16 cellular contexts compared by ENCODE assay signal in genomic region chr10:125076121-125076825, GRCh38.
DNase-seq lines count a peak whose midpoint lies in the region; ATAC-seq and TF ChIP-seq lines count a peak whose summit lies in the region.
"Had no signal": no experiment of that assay in that cellular context is flagged by ENCODE, and none has a peak within 500 bp of the region (broad histone marks: within the 10 kb centered on the region; RNA-seq: fewer than 3 reads in every experiment).

No MANE protein-coding gene starts in this region.

- TF ChIP-seq EP300 in sigmoid colon (IDR thresholded peaks at IDR 0.05), result no peak

- H3K27me3 ChIP-seq in endodermal cell (ENCODE audit: control insufficient read depth, insufficient read depth, low read length, poor library complexity, severe bottlenecking) (no peaks in the 10 kb centered on the region), lower lobe of right lung (ENCODE audit: low read depth) (no peaks in the 10 kb centered on the region), sigmoid colon (no peaks in the 10 kb centered on the region)
- H3K27me3 ChIP-seq: adrenal gland, esophagus muscularis mucosa had no signal

- no peak overlapping the region for H3K9ac ChIP-seq in endodermal cell (ENCODE audit: extremely low read depth, low read length, poor library complexity, severe bottlenecking)

- no peak overlapping the region for H3K27ac ChIP-seq in endodermal cell (ENCODE audit: low read depth, low read length)
- peak overlapping the region; percentile 67 for H3K27ac ChIP-seq in lower lobe of right lung
- peak overlapping the region in 2 of 4 donors; percentile 20 to 26 for H3K27ac ChIP-seq in sigmoid colon

- H3K9me3 Mint-ChIP-seq in HFFc6 (no peaks in the 10 kb centered on the region), endodermal cell (no peaks in the 10 kb centered on the region)
- H3K9me3 Mint-ChIP-seq: CD8-positive, alpha-beta T cell had no signal

- H3K36me3 Mint-ChIP-seq in HFFc6 (ENCODE audit: low read depth) (peaks cover 34% of the 10 kb centered on the region), endodermal cell (ENCODE audit: low read depth) (peaks cover 69% of the 10 kb centered on the region)
- H3K36me3 Mint-ChIP-seq: CD8-positive, alpha-beta T cell had no signal

- peak in 1 of 2 donors; percentile 23 for ATAC-seq in lower lobe of right lung
- no peak for ATAC-seq in GM21619 (IDR thresholded peaks at IDR 0.05; ENCODE audit: unreplicated experiment)
- no peak for ATAC-seq in activated CD4-positive, CD25-positive, alpha-beta regulatory T cell treated with anti-CD3 and anti-CD28 coated beads, Interleukin-2, amount 50 U/mL, for 24 hours
- ATAC-seq: activated CD4-positive, alpha-beta T cell treated with anti-CD3 and anti-CD28 coated beads for 36 hours; CD8-positive, alpha-beta T cell had no signal

- WGBS in endodermal cell (ENCODE audit: insufficient coverage in 1 of 2, insufficient read length in 1 of 2), 2 experiments, result 94 to 95% methylated on average over 13 to 15 of the region's 15 CpGs
- 84 to 89% methylated on average over 15 of the region's 15 CpGs for WGBS in sigmoid colon, 2 donors

- no peak for DNase-seq in HFFc6
- no peak for DNase-seq in endodermal cell
- DNase-seq in lower lobe of right lung, result no peak
- peak; percentile 60 for DNase-seq in sigmoid colon
- no peak for DNase-seq in NCI-H2196 (lab: John Stamatoyannopoulos, UW; ENCODE audit: unreplicated experiment)
- DNase-seq in HPDE6-E6E7 (ENCODE audit: extremely low spot score), result no peak
- DNase-seq: activated CD4-positive, alpha-beta T cell treated with anti-CD3 and anti-CD28 coated beads for 36 hours; activated effector memory CD4-positive, alpha-beta T cell treated with Interleukin-2 at 50 U/mL for 16 hours; adrenal gland; CD8-positive, alpha-beta T cell; GF-D8; KBM-7; NCI-H187 treated with DMSO at 0.1 percent for 48 hours had no signal

- H3K4me1 ChIP-seq in endodermal cell (ENCODE audit: control insufficient read depth, insufficient read depth, low read length) (no peaks in the 10 kb centered on the region), lower lobe of right lung (peaks cover 11% of the 10 kb centered on the region), sigmoid colon (peaks cover 0 to 26% (median 17%) of the 10 kb centered on the region in 4 donors)

- H3K36me3 ChIP-seq in endodermal cell (ENCODE audit: control insufficient read depth, insufficient read depth, low read length) (peaks cover 20% of the 10 kb centered on the region), lower lobe of right lung (peaks cover 22% of the 10 kb centered on the region), sigmoid colon (peaks cover 0 to 6% (median 0%) of the 10 kb centered on the region in 4 donors)

- peaks cover 2% of the 10 kb centered on the region; the same call in 1 of the 2 replicates for H3K27me3 Mint-ChIP-seq in HFFc6 (ENCODE audit: insufficient read depth)
- no peaks in the 10 kb centered on the region for H3K27me3 Mint-ChIP-seq in endodermal cell (ENCODE audit: insufficient read depth)

- no peak for TF ChIP-seq CTCF in HFFc6 (IDR thresholded peaks at IDR 0.05)
- no peak for TF ChIP-seq CTCF in endodermal cell (conservative IDR thresholded peaks at IDR 0.05)
- no peak for TF ChIP-seq CTCF in lower lobe of right lung (IDR thresholded peaks at IDR 0.05)
- no peak for TF ChIP-seq CTCF in sigmoid colon (IDR thresholded peaks at IDR 0.05)

- peaks cover 31% of the 10 kb centered on the region for H3K4me1 Mint-ChIP-seq in HFFc6 (ENCODE audit: low read depth)
- H3K4me1 Mint-ChIP-seq in endodermal cell, result peaks cover 8% of the 10 kb centered on the region
- H3K4me1 Mint-ChIP-seq: activated CD4-positive, alpha-beta T cell treated with anti-CD3 and anti-CD28 coated beads for 36 hours had no signal

- H3K4me3 ChIP-seq in endodermal cell (ENCODE audit: low read length) (no peak overlapping the region), lower lobe of right lung (no peak overlapping the region), sigmoid colon (no peak overlapping the region)
- H3K4me3 ChIP-seq: adrenal gland, esophagus muscularis mucosa had no signal

- intact Hi-C loops in lower lobe of right lung (cut with DNase I) (no loop called here), sigmoid colon (cut with DNase I) (no loop called here)

- H3K9me3 ChIP-seq in endodermal cell (ENCODE audit: control insufficient read depth, low read length) (no peaks in the 10 kb centered on the region), lower lobe of right lung (no peaks in the 10 kb centered on the region), sigmoid colon (no peaks in the 10 kb centered on the region)
- H3K9me3 ChIP-seq: adrenal gland, esophagus muscularis mucosa had no signal

- peak overlapping the region; percentile 4; the same call in 1 of the 2 replicates for H3K4me3 Mint-ChIP-seq in HFFc6
- no peak overlapping the region for H3K4me3 Mint-ChIP-seq in endodermal cell
- H3K4me3 Mint-ChIP-seq: activated CD4-positive, alpha-beta T cell treated with anti-CD3 and anti-CD28 coated beads for 36 hours; CD8-positive, alpha-beta T cell had no signal

- H3K27ac Mint-ChIP-seq in HFFc6 (peak overlapping the region; percentile 70; the same call in 1 of the 2 replicates), endodermal cell (peak overlapping the region; percentile 38)
- H3K27ac Mint-ChIP-seq: activated CD4-positive, alpha-beta T cell treated with anti-CD3 and anti-CD28 coated beads for 36 hours; CD8-positive, alpha-beta T cell had no signal

- no peak for TF ChIP-seq POLR2A in sigmoid colon (IDR thresholded peaks at IDR 0.05)
